18 cellular contexts compared by ENCODE assay signal in genomic region chrX:154402622-154403127, GRCh38. TPM values are rescaled to one million over a fixed set of nuclear protein-coding genes. Genes with fewer than 3 reads are reported as not detected.
DNase-seq lines count a peak whose midpoint lies in the region; ATAC-seq and TF ChIP-seq lines count a peak whose summit lies in the region.
"Had no signal": no experiment of that assay in that cellular context is flagged by ENCODE, and none has a peak within 500 bp of the region (broad histone marks: within the 10 kb centered on the region; RNA-seq: fewer than 3 reads in every experiment).

No MANE protein-coding gene starts in this region.

- H3K27me3 Mint-ChIP-seq in GM23338 (ENCODE audit: insufficient read depth, low read depth, poor library complexity) = peaks cover 39% of the 10 kb centered on the region
- H3K27me3 Mint-ChIP-seq in chondrocyte (ENCODE audit: low read depth) = no peaks in the 10 kb centered on the region
- no peaks in the 10 kb centered on the region for H3K27me3 Mint-ChIP-seq in progenitor cell of endocrine pancreas
- H3K27me3 Mint-ChIP-seq: effector memory CD8-positive, alpha-beta T cell had no signal

- TF ChIP-seq CTCF in GM23338 (conservative IDR thresholded peaks at IDR 0.05; ENCODE audit: low read depth in 2 of 2) (no peak), PC-9 (conservative IDR thresholded peaks at IDR 0.05) (no peak), chondrocyte (IDR thresholded peaks at IDR 0.05) (no peak), progenitor cell of endocrine pancreas (IDR thresholded peaks at IDR 0.05; ENCODE audit: unreplicated experiment) (no peak)

- H3K4me2 ChIP-seq in GM23338 (no peak overlapping the region), PC-9 (no peak overlapping the region)

- H3K9me2 ChIP-seq in GM23338 (ENCODE audit: insufficient read depth) (no peaks in the 10 kb centered on the region), PC-9 (ENCODE audit: insufficient read depth) (no peaks in the 10 kb centered on the region)

- POLR2A ChIA-PET in PC-9 (lab: Charles Lee; ENCODE audit: unreplicated experiment) = no interaction called here

- H3K79me2 ChIP-seq in GM23338 (replicated peaks; ENCODE audit: insufficient read depth) (peaks cover 17% of the 10 kb centered on the region), PC-9 (ENCODE audit: low read depth) (peaks cover 24% of the 10 kb centered on the region)

- H3K4me3 Mint-ChIP-seq in GM23338 (no peak overlapping the region), chondrocyte (ENCODE audit: unreplicated experiment) (no peak overlapping the region), progenitor cell of endocrine pancreas (ENCODE audit: low read depth) (no peak overlapping the region)

- CTCF ChIA-PET in PC-9 (lab: Charles Lee) = no interaction called here

- no peaks in the 10 kb centered on the region for H3K9me3 ChIP-seq in PC-9 (ENCODE audit: insufficient read depth, low read depth)
- H3K9me3 ChIP-seq: Caco-2, right atrium auricular region had no signal

- H2AFZ ChIP-seq in GM23338 = no peak overlapping the region
- H2AFZ ChIP-seq in PC-9 = no peak overlapping the region

- no peak overlapping the region for H3K27ac Mint-ChIP-seq in GM23338
- H3K27ac Mint-ChIP-seq in chondrocyte (ENCODE audit: unreplicated experiment) = peak overlapping the region; percentile 77
- peak overlapping the region; percentile 17 for H3K27ac Mint-ChIP-seq in progenitor cell of endocrine pancreas
- H3K27ac Mint-ChIP-seq: effector memory CD8-positive, alpha-beta T cell had no signal

- DNase-seq in GM23338 (ENCODE audit: low spot score) (no peak), PC-9 (no peak), chondrocyte (ENCODE audit: low spot score) (no peak), progenitor cell of endocrine pancreas (ENCODE audit: low spot score, unreplicated experiment) (no peak), GDM1 (lab: John Stamatoyannopoulos, UW) (no peak), kidney glomerular epithelial cell (lab: John Stamatoyannopoulos, UW) (no peak), HCEC 1CT (no peak)
- DNase-seq: activated CD4-positive, alpha-beta T cell treated with anti-CD3 and anti-CD28 coated beads for 4 hours; activated naive CD4-positive, alpha-beta T cell; AML-193; aorta; Caco-2; effector memory CD8-positive, alpha-beta T cell; GOT3; head of caudate nucleus; NCI-H1417; nucleus accumbens had no signal

- H3K27ac ChIP-seq in GM23338 (ENCODE audit: low read depth) (0 out of 2 replicates have a peak overlapping the region, but pooled peaks have one; percentile 92), PC-9 (0 out of 2 replicates have a peak overlapping the region, but pooled peaks have one; percentile 32)
- H3K27ac ChIP-seq: right atrium auricular region had no signal

- H3F3A ChIP-seq in GM23338 (replicated peaks; ENCODE audit: low read depth) = peaks cover 21% of the 10 kb centered on the region
- peaks cover 42% of the 10 kb centered on the region for H3F3A ChIP-seq in PC-9 (ENCODE audit: insufficient read depth, low read depth)

- intact Hi-C loops in PC-9 (cut with micrococcal nuclease; ENCODE audit: unreplicated experiment) = no loop called here

- no peak overlapping the region for H3K4me3 ChIP-seq in GM23338
- H3K4me3 ChIP-seq in PC-9 = no peak overlapping the region
- H3K4me3 ChIP-seq: right atrium auricular region had no signal

- no peaks in the 10 kb centered on the region for H4K20me1 ChIP-seq in GM23338 (replicated peaks; ENCODE audit: insufficient read depth)
- peaks cover 22% of the 10 kb centered on the region for H4K20me1 ChIP-seq in PC-9 (ENCODE audit: insufficient read depth)

- peak; percentile 3; the same call in 2 of the 3 replicates for ATAC-seq in GM23338
- ATAC-seq: effector memory CD8-positive, alpha-beta T cell had no signal

- peaks cover 13% of the 10 kb centered on the region; the same call in 2 of the 3 replicates for H3K4me1 Mint-ChIP-seq in GM23338
- H3K4me1 Mint-ChIP-seq in chondrocyte (ENCODE audit: low read depth) = peaks cover 8% of the 10 kb centered on the region
- peaks cover 9% of the 10 kb centered on the region for H3K4me1 Mint-ChIP-seq in progenitor cell of endocrine pancreas (ENCODE audit: low read depth)

- peaks cover 36% of the 10 kb centered on the region for H3K36me3 Mint-ChIP-seq in GM23338 (ENCODE audit: low read depth)
- H3K36me3 Mint-ChIP-seq in chondrocyte (ENCODE audit: low read depth) = peaks cover 20% of the 10 kb centered on the region
- H3K36me3 Mint-ChIP-seq in progenitor cell of endocrine pancreas (ENCODE audit: insufficient read depth) = peaks cover 15% of the 10 kb centered on the region

- H3K9me3 Mint-ChIP-seq in GM23338 (peaks cover 9% of the 10 kb centered on the region; the same call in 1 of the 3 replicates), chondrocyte (ENCODE audit: low read depth) (no peaks in the 10 kb centered on the region), progenitor cell of endocrine pancreas (ENCODE audit: low read depth) (peaks cover 11% of the 10 kb centered on the region)
- H3K9me3 Mint-ChIP-seq: effector memory CD8-positive, alpha-beta T cell had no signal

- H3K36me3 ChIP-seq in GM23338 (ENCODE audit: insufficient read depth) (peaks cover 4% of the 10 kb centered on the region; the same call in 1 of the 2 replicates), PC-9 (ENCODE audit: low read depth) (peaks cover 20% of the 10 kb centered on the region)

- no peaks in the 10 kb centered on the region for H3K27me3 ChIP-seq in GM23338 (ENCODE audit: insufficient read depth)
- no peaks in the 10 kb centered on the region for H3K27me3 ChIP-seq in PC-9 (ENCODE audit: insufficient read depth, low read depth)
- H3K27me3 ChIP-seq: right atrium auricular region had no signal

- H3K4me1 ChIP-seq in GM23338 (ENCODE audit: insufficient read depth) (peaks cover 6% of the 10 kb centered on the region; the same call in 1 of the 2 replicates), PC-9 (replicated peaks; ENCODE audit: insufficient read depth) (peaks cover 6% of the 10 kb centered on the region)

- no TSS peak for BruUV-seq in PC-9 (replicated peaks; lab: Mats Ljungman, UMichigan)

TF ChIP-seq in GM23338, 12 proteins besides CTCF, POLR2A, EP300 and RAD21 (continues in another document):
- TF ChIP-seq POLR2AphosphoS5 (IDR thresholded peaks at IDR 0.05; ENCODE audit: low read depth) = no peak
- no peak for TF ChIP-seq REST (IDR thresholded peaks at IDR 0.05; ENCODE audit: unreplicated experiment)
- TF ChIP-seq CREB1 (CRISPR knock-in tag; IDR thresholded peaks at IDR 0.05; ENCODE audit: low read depth) = no peak
- TF ChIP-seq STAT1 (IDR thresholded peaks at IDR 0.05; ENCODE audit: unreplicated experiment) = no peak
- no peak for TF ChIP-seq EZH2phosphoT487 (IDR thresholded peaks at IDR 0.05; ENCODE audit: unreplicated experiment)
- TF ChIP-seq ZNF114 (CRISPR knock-in tag; IDR thresholded peaks at IDR 0.05) = no peak

RNA-seq across cellular contexts. Expression of gene RPL10, which starts 4.5 kb away (rescaled TPM):
- total RNA-seq in GM23338 (2014; rRNA removed; shearing (Covaris generic)) = 3,338 and 4,929 TPM in 2 replicates
- 1,696 and 1,721 TPM in 2 replicates for polyA plus RNA-seq in GM23338 (2016; fragmentation: Nextera tagmentation; extraction: Ambion mirVana)
- total RNA-seq in PC-9 (2021) = 3,447 and 3,685 TPM in 2 replicates
- 1,847 to 2,160 TPM (median 2,120 TPM) in 3 replicates for total RNA-seq in chondrocyte
- 2,364 and 2,443 TPM in 2 replicates for total RNA-seq in progenitor cell of endocrine pancreas

RNA-seq across cellular contexts. Expression of gene DNASE1L1, which starts 6.4 kb away (rescaled TPM):
- total RNA-seq in GM23338 (2014; rRNA removed; shearing (Covaris generic)) = 16.0 and 16.1 TPM in 2 replicates
- 3.3 and 4.1 TPM in 2 replicates for polyA plus RNA-seq in GM23338 (2016; fragmentation: Nextera tagmentation; extraction: Ambion mirVana)
- total RNA-seq in PC-9 (2021) (25.9 and 28.3 TPM in 2 replicates), chondrocyte (39.4 to 44.5 TPM (median 40.8 TPM) in 3 replicates), progenitor cell of endocrine pancreas (12.7 and 14.3 TPM in 2 replicates)

RNA-seq across cellular contexts. Expression of gene TAFAZZIN, which starts 8.7 kb away (rescaled TPM):
- 36.0 and 43.3 TPM in 2 replicates for total RNA-seq in GM23338 (2014; rRNA removed; shearing (Covaris generic))
- 24.1 and 26.1 TPM in 2 replicates for polyA plus RNA-seq in GM23338 (2016; fragmentation: Nextera tagmentation; extraction: Ambion mirVana)
- total RNA-seq in PC-9 (2021) = 95.8 and 134 TPM in 2 replicates
- total RNA-seq in chondrocyte = 33.4 to 39.1 TPM (median 38.7 TPM) in 3 replicates
- total RNA-seq in progenitor cell of endocrine pancreas = 34.5 and 38.4 TPM in 2 replicates

RNA-seq across cellular contexts. Expression of gene EMD, which starts 23.6 kb away (rescaled TPM):
- total RNA-seq in GM23338 (2014; rRNA removed; shearing (Covaris generic)) = 76.0 and 78.6 TPM in 2 replicates
- 74.2 and 78.3 TPM in 2 replicates for polyA plus RNA-seq in GM23338 (2016; fragmentation: Nextera tagmentation; extraction: Ambion mirVana)
- total RNA-seq in PC-9 (2021) = 132 and 164 TPM in 2 replicates
- total RNA-seq in chondrocyte = 66.3 to 81.7 TPM (median 81.1 TPM) in 3 replicates
- 42.5 and 45.9 TPM in 2 replicates for total RNA-seq in progenitor cell of endocrine pancreas

RNA-seq across cellular contexts. Expression of gene ATP6AP1, which starts 25.8 kb away (rescaled TPM):
- total RNA-seq in GM23338 (2014; rRNA removed; shearing (Covaris generic)) = 52.1 and 53.4 TPM in 2 replicates
- 37.7 and 39.4 TPM in 2 replicates for polyA plus RNA-seq in GM23338 (2016; fragmentation: Nextera tagmentation; extraction: Ambion mirVana)
- total RNA-seq in PC-9 (2021) (112 and 119 TPM in 2 replicates), chondrocyte (132 to 139 TPM (median 136 TPM) in 3 replicates), progenitor cell of endocrine pancreas (82.1 and 87.5 TPM in 2 replicates)
